25 cellular contexts compared by ENCODE assay signal in the genomic region with DNA sequence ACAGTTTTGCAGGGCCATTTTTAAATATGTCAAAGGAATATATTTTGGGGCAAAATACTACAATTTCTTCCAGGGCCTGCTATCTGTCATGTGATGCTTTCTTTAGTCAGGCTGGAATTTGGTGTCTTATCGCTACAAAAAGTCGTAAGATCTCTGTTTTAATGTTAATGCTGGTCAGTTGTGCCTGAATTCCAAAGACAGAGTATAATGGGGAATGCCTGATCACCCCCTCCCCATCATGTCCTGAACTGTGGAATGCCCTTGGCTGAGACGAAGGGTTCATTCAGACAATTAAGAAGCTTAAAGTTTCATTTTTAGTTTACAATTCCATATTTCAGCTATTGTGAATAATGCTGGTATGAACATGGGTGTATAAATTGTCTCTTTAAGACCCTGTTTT.
"Had no signal": no experiment of that assay in that cellular context is flagged by ENCODE, and none has a peak within 500 bp of the region (broad histone marks: within the 10 kb centered on the region; RNA-seq: fewer than 3 reads in every experiment).

No MANE protein-coding gene starts in this region.

- FAIRE-seq: endothelial cell of umbilical vein, keratinocyte, small intestine, urothelium cell line had no signal

- DNase-seq: colonic mucosa; effector CD8-positive, alpha-beta T cell; esophagus squamous epithelium; foreskin melanocyte; glutamatergic neuron; heart right ventricle; hippocampal formation; left ventricle myocardium superior; lower lobe of right lung; natural killer cell; occipital lobe; ovary; posterior cingulate gyrus; psoas muscle; right cardiac atrium; small intestine; stimulated activated CD4-positive, alpha-beta T cell treated with anti-CD3 and anti-CD28 coated beads, Interleukin-15, amount 100 ng/mL, for 24 hours; stimulated activated CD4-positive, alpha-beta T cell treated with anti-CD3 and anti-CD28 coated beads, Interleukin-2, amount 100 ng/mL, for 48 hours; stimulated activated naive B cell treated with anti-CD40 and anti-IgM and Interleukin-4, amounts not matched to agents 10 μg/mL and 1 μg/mL and 100 μg/mL, for 72 hours; upper lobe of left lung had no signal

- H3K4me3 ChIP-seq: colonic mucosa, esophagus squamous epithelium, heart right ventricle, lower lobe of right lung, ovary, psoas muscle, thoracic aorta, tibial nerve, upper lobe of left lung had no signal

- H3K4me1 ChIP-seq: colonic mucosa, esophagus squamous epithelium, lower lobe of right lung, psoas muscle, upper lobe of left lung had no signal

- H3K27ac ChIP-seq: colonic mucosa, esophagus squamous epithelium, heart right ventricle, lower lobe of right lung, ovary, psoas muscle, thoracic aorta, tibial nerve, upper lobe of left lung had no signal

- H3K27me3 ChIP-seq: colonic mucosa, esophagus squamous epithelium, heart right ventricle, ovary, tibial nerve, upper lobe of left lung had no signal

- ATAC-seq: heart right ventricle; left ventricle myocardium superior; lower lobe of right lung; natural killer cell; psoas muscle; right cardiac atrium; stimulated activated naive B cell treated with anti-CD40 and anti-IgM and Interleukin-4, amounts not matched to agents 10 μg/mL and 1 μg/mL and 100 μg/mL, for 72 hours had no signal

- H3K36me3 ChIP-seq: colonic mucosa, ovary, thoracic aorta had no signal

- H3K9me3 ChIP-seq: colonic mucosa, esophagus squamous epithelium, heart right ventricle, lower lobe of right lung, ovary, psoas muscle, thoracic aorta, tibial nerve, upper lobe of left lung had no signal
